14 cellular contexts compared by ENCODE assay signal in the genomic region with DNA sequence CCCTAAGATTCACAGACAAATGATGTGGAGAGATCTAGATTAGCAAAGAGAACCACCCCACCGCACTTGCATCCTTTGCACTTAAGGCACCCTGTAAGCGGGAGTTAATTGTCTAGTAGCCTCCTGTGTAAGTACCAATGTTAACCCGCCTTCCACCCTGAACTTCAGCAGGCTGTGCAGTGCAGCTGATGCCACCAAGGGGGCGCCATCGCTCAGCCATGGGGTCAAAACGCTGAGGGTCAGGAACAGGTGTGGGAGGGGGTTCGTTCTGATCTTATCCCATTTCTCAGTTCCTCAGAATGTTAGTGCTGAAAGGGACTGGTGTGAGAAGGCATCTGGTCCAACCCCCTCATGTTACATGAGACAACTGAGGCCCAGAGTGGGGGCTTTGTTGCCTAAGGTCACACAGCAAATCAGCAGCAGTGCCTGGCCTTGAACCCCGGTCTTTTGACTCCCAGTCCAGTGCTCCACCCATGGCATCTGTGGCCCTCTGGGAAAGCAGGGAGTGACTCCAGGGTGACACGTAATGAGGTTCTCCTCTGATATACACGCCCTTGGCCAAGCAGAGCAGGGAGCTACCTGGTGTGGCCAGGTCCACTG. TPM values are rescaled to one million over a fixed set of nuclear protein-coding genes. Genes with fewer than 3 reads are reported as not detected.
A peak's percentile ranks its signal among the peaks of the same experiment; 100 is the strongest.
DNase-seq lines count a peak whose midpoint lies in the region; ATAC-seq, FAIRE-seq and TF ChIP-seq lines count a peak whose summit lies in the region.
"Had no signal": no experiment of that assay in that cellular context is flagged by ENCODE, and none has a peak within 500 bp of the region (broad histone marks: within the 10 kb centered on the region; RNA-seq: fewer than 3 reads in every experiment).

No MANE protein-coding gene starts in this region.

- no peaks in the 10 kb centered on the region for H3K79me2 ChIP-seq in keratinocyte (ENCODE audit: control insufficient read depth, insufficient read depth, low read length)

- H3K27ac Mint-ChIP-seq in WTC11 = no peak overlapping the region

- H3K36me3 ChIP-seq in BJ (ENCODE audit: control insufficient read depth, insufficient read depth, low read length) (no peaks in the 10 kb centered on the region; the same call in 1 of the 2 replicates), keratinocyte (ENCODE audit: control insufficient read depth in 2 of 2, extremely low read depth in 1 of 2, insufficient read depth in 2 of 2, low read length in 2 of 2) (no peaks in the 10 kb centered on the region)
- peaks cover 86% of the 10 kb centered on the region for H3K36me3 ChIP-seq in effector memory CD4-positive, alpha-beta T cell (ENCODE audit: control insufficient read depth, insufficient read depth, low read length)

- H4K20me1 ChIP-seq in keratinocyte (ENCODE audit: control insufficient read depth, extremely low read depth, insufficient read depth, low read length) = no peaks in the 10 kb centered on the region

- CTCF ChIA-PET in BJ (lab: Yijun Ruan, JAX) = interaction anchor here (1.3 to 2.6 kb wide), 4 partner anchors 10 to 420 kb away, joined by 3 to 11 read pairs (median 6); a partner anchor contains a TSS
- CTCF ChIA-PET in WTC11 (lab: Charles Lee) = interaction anchor here (0.6 to 2.7 kb wide), 13 partner anchors 8 to 174 kb away, joined by 3 to 24 read pairs (median 5); no protein-coding TSS in a partner anchor

- peak; percentile 20; the same call in 1 of the 2 replicates for TF ChIP-seq CTCF in BJ (IDR thresholded peaks at IDR 0.05; ENCODE audit: insufficient read depth, low read depth, low read length)
- peak; percentile 27 for TF ChIP-seq CTCF in GM12865 (IDR thresholded peaks at IDR 0.05; ENCODE audit: insufficient read depth, low read depth, low read length, missing control alignments)
- peak; percentile 71 for TF ChIP-seq CTCF in WTC11 (IDR thresholded peaks at IDR 0.05)
- peak in 2 of 3 experiments; percentile 26 to 31 for TF ChIP-seq CTCF in keratinocyte (optimal IDR thresholded peaks at IDR 0.05 in 1 of 3, IDR thresholded peaks at IDR 0.05 in 1 of 3, conservative IDR thresholded peaks at IDR 0.05 in 1 of 3; ENCODE audit: extremely low read depth in 1 of 3, insufficient read depth in 2 of 3, low read length in 3 of 3)

- H3K4me3 Mint-ChIP-seq in WTC11 = no peak overlapping the region

- no peaks in the 10 kb centered on the region for H3K4me1 ChIP-seq in keratinocyte (ENCODE audit: control insufficient read depth, extremely low read depth, insufficient read depth, low read length)
- no peaks in the 10 kb centered on the region for H3K4me1 ChIP-seq in effector memory CD4-positive, alpha-beta T cell (ENCODE audit: control insufficient read depth, insufficient read depth, low read length, poor library complexity, severe bottlenecking)

- 0 out of 2 replicates have a peak, but pooled peaks cover 2% of the 10 kb centered on the region for H3K27me3 Mint-ChIP-seq in WTC11 (ENCODE audit: low read depth)

- dilution Hi-C loops in keratinocyte (cut with MboI; ENCODE audit: extremely low pct_ligation_motif_present, low sequenced_read_pairs) = no loop called here

- H3K4me2 ChIP-seq in keratinocyte (ENCODE audit: control insufficient read depth, extremely low read depth, insufficient read depth, low read depth, low read length) = no peak overlapping the region

- peaks cover 56% of the 10 kb centered on the region for H3K36me3 Mint-ChIP-seq in WTC11

- ATAC-seq in WTC11 (peak; percentile 82), GM21515 (IDR thresholded peaks at IDR 0.05; ENCODE audit: unreplicated experiment) (no peak), HG03432 (IDR thresholded peaks at IDR 0.05; ENCODE audit: unreplicated experiment) (no peak), GM21367 (IDR thresholded peaks at IDR 0.05; ENCODE audit: unreplicated experiment) (no peak)

- POLR2A ChIA-PET in BJ (lab: Charles Lee) = no interaction called here
- POLR2A ChIA-PET in WTC11 (lab: Charles Lee) = no interaction called here

- H3K9me3 ChIP-seq in keratinocyte (ENCODE audit: control insufficient read depth, low read depth, low read length) = no peaks in the 10 kb centered on the region
- no peaks in the 10 kb centered on the region for H3K9me3 ChIP-seq in effector memory CD4-positive, alpha-beta T cell (ENCODE audit: control insufficient read depth, low read length)

- no peak overlapping the region for H3K27ac ChIP-seq in keratinocyte (ENCODE audit: control insufficient read depth, insufficient read depth, low read length)
- H3K27ac ChIP-seq in effector memory CD4-positive, alpha-beta T cell (ENCODE audit: insufficient read depth, low read length, poor library complexity, severe bottlenecking) = no peak overlapping the region
- H3K27ac ChIP-seq: epithelial cell of prostate had no signal

- H3K4me3 ChIP-seq in BJ (ENCODE audit: low read depth, low read length) (no peak overlapping the region), GM12865 (ENCODE audit: low read depth, low read length) (no peak overlapping the region), keratinocyte (ENCODE audit: control insufficient read depth in 2 of 3, extremely low read depth in 1 of 3, insufficient read depth in 2 of 3, low read depth in 1 of 3, low read length in 3 of 3) (no peak overlapping the region)
- no peak overlapping the region for H3K4me3 ChIP-seq in effector memory CD4-positive, alpha-beta T cell (ENCODE audit: insufficient read depth, low read depth, low read length, poor library complexity, severe bottlenecking)

- H2AFZ ChIP-seq in keratinocyte (ENCODE audit: control insufficient read depth, low read length) = no peak overlapping the region

- FAIRE-seq in keratinocyte (lab: Jason Lieb, UNC) = no peak

- H3K9ac ChIP-seq in keratinocyte (ENCODE audit: control insufficient read depth, extremely low read depth, insufficient read depth, low read length) = no peak overlapping the region

- no peak for DNase-seq in BJ (ENCODE audit: low read depth)
- DNase-seq in GM12865 (ENCODE audit: low read depth) = no peak
- peak; percentile 66 for DNase-seq in WTC11 (ENCODE audit: low spot score)
- DNase-seq in keratinocyte (ENCODE audit: low read depth, low spot score) = no peak
- no peak for DNase-seq in effector memory CD4-positive, alpha-beta T cell
- DNase-seq: aorta, DMS79, kidney glomerular epithelial cell, NCI-H1694, T-helper 2 cell had no signal

- no peaks in the 10 kb centered on the region for H3K9me1 ChIP-seq in keratinocyte (ENCODE audit: control insufficient read depth, extremely low read depth, insufficient read depth, low read length)

- H3K9me3 Mint-ChIP-seq in WTC11 = no peaks in the 10 kb centered on the region

- H3K27me3 ChIP-seq in BJ (ENCODE audit: control insufficient read depth, insufficient read depth, low read length) (no peaks in the 10 kb centered on the region), keratinocyte (ENCODE audit: control insufficient read depth, extremely low read depth, insufficient read depth, low read length) (no peaks in the 10 kb centered on the region)
- no peaks in the 10 kb centered on the region for H3K27me3 ChIP-seq in effector memory CD4-positive, alpha-beta T cell (replicated peaks; ENCODE audit: control insufficient read depth, insufficient read depth, low read length, poor library complexity, severe bottlenecking)

- H3K4me1 Mint-ChIP-seq in WTC11 = no peaks in the 10 kb centered on the region

TF ChIP-seq in WTC11, 78 proteins besides CTCF, POLR2A, EP300 and RAD21:
- TF ChIP-seq GTF2I (CRISPR knock-in tag; conservative IDR thresholded peaks at IDR 0.05) (0 out of 2 replicates have a peak, but pooled peaks have one; percentile 39), ZNF671 (CRISPR knock-in tag; IDR thresholded peaks at IDR 0.05) (no peak), NFATC4 (CRISPR knock-in tag; IDR thresholded peaks at IDR 0.05) (no peak)
TF ChIP-seq in WTC11: peak in this region for 1.

RNA-seq across cellular contexts. Expression of a gene that starts 57.3 kb away (rescaled TPM):
- 4.2 and 4.4 TPM in 2 replicates for polyA plus RNA-seq in BJ (2011; rRNA removed)
- polyA minus RNA-seq in BJ (2011; rRNA and poly(A)+ RNA removed) = 12.2 and 17.1 TPM in 2 replicates
- 95.3 to 102 TPM (median 101 TPM) in 3 replicates for total RNA-seq in WTC11 (2021)
- polyA plus RNA-seq in keratinocyte = 0.57 to 0.75 TPM (median 0.62 TPM) in 3 replicates
- polyA plus RNA-seq in keratinocyte (2011; ENCODE audit: low read depth) = 2.4 TPM
- 0.94 and 2.0 TPM in 2 replicates for polyA plus RNA-seq in keratinocyte (2011; cell fraction: cytosol; rRNA removed)
- 1.7 and 1.8 TPM in 2 replicates for polyA plus RNA-seq in keratinocyte (2011; cell fraction: nucleus; rRNA removed)
- polyA plus RNA-seq in keratinocyte (2012; ENCODE audit: low replicate concordance) = 1.8 and 2.0 TPM in 2 replicates
- polyA minus RNA-seq in keratinocyte = 2.2 to 2.5 TPM (median 2.2 TPM) in 3 replicates
- polyA minus RNA-seq in keratinocyte (2011; cell fraction: cytosol; rRNA and poly(A)+ RNA removed) = 2.5 TPM
- polyA minus RNA-seq in keratinocyte (2011; cell fraction: nucleus; rRNA and poly(A)+ RNA removed) = 0.85 and 1.3 TPM in 2 replicates

Comparison
In these comparisons a context has a peak if more than half of its experiments do, and no peak if none do; other contexts are left out.
1. CTCF ChIP-seq: peak in every context shown above with its lines; median percentile 71 in WTC11; 28 in keratinocyte; 27 in GM12865; 20 in BJ.